19 cellular contexts compared by ENCODE assay signal in genomic region chrX:136039485-136039884, GRCh38.
"Had no signal": no experiment of that assay in that cellular context is flagged by ENCODE, and none has a peak within 500 bp of the region (broad histone marks: within the 10 kb centered on the region; RNA-seq: fewer than 3 reads in every experiment).

No MANE protein-coding gene starts in this region.

- H3K4me1 ChIP-seq: esophagus squamous epithelium, pancreas, stomach, upper lobe of left lung, vagina had no signal

- H3K27me3 ChIP-seq: esophagus squamous epithelium, gastroesophageal sphincter, stomach, upper lobe of left lung, vagina had no signal

- ATAC-seq: effector memory CD8-positive, alpha-beta T cell; gastroesophageal sphincter; left lobe of liver; mucosa of descending colon; naive thymus-derived CD8-positive, alpha-beta T cell; pancreas; right cardiac atrium had no signal

- DNase-seq: effector memory CD8-positive, alpha-beta T cell; esophagus squamous epithelium; foreskin fibroblast; glutamatergic neuron; islet precursor cell; mammary epithelial cell; mucosa of descending colon; naive thymus-derived CD8-positive, alpha-beta T cell; pancreas; right cardiac atrium; small intestine; stimulated activated CD4-positive, alpha-beta T cell treated with anti-CD3 and anti-CD28 coated beads, Interleukin-12 subunit alpha, Interleukin-12 subunit beta, amount 100 ng/mL, for 4 hours; stimulated activated naive CD4-positive, alpha-beta T cell; stomach; substantia nigra; upper lobe of left lung had no signal

- FAIRE-seq: pancreas, small intestine had no signal

- H3K4me3 ChIP-seq: esophagus squamous epithelium, gastroesophageal sphincter, mucosa of descending colon, pancreas, stomach, upper lobe of left lung, vagina had no signal

- H3K36me3 ChIP-seq: gastroesophageal sphincter, pancreas, upper lobe of left lung, vagina had no signal

- H3K27ac ChIP-seq: esophagus squamous epithelium, pancreas, stomach, upper lobe of left lung, vagina had no signal

- H3K9me3 ChIP-seq: esophagus squamous epithelium, gastroesophageal sphincter, mucosa of descending colon, pancreas, stomach, upper lobe of left lung, vagina had no signal
